ENCODE assay signal across 8 cellular contexts in genomic region chr1:30907641-30908445, GRCh38. TPM values are rescaled to one million over a fixed set of nuclear protein-coding genes. Genes with fewer than 3 reads are reported as not detected.
DNase-seq lines count a peak whose midpoint lies in the region; ATAC-seq lines count a peak whose summit lies in the region.

No MANE protein-coding gene starts in this region.

- H3K4me1 ChIP-seq in effector memory CD4-positive, alpha-beta T cell (ENCODE audit: control insufficient read depth, insufficient read depth, low read length, poor library complexity, severe bottlenecking) = peaks cover 9% of the 10 kb centered on the region

- peaks cover 14% of the 10 kb centered on the region for H3K4me1 Mint-ChIP-seq in stimulated activated naive CD8-positive, alpha-beta T cell treated with anti-CD3 and anti-CD28 coated beads, Interleukin-15, Interleukin-2, amounts not matched to agents 100 ng/mL and 50 ng/mL, for 24 hours (ENCODE audit: low read depth)
- peaks cover 16 to 25% (median 19%) of the 10 kb centered on the region in 4 donors for H3K4me1 Mint-ChIP-seq in naive thymus-derived CD8-positive, alpha-beta T cell

- no peaks in the 10 kb centered on the region for H3K36me3 Mint-ChIP-seq in stimulated activated naive CD8-positive, alpha-beta T cell treated with anti-CD3 and anti-CD28 coated beads, Interleukin-15, Interleukin-2, amounts not matched to agents 100 ng/mL and 50 ng/mL, for 24 hours (ENCODE audit: low read depth)
- peaks cover 0 to 2% (median 0%) of the 10 kb centered on the region in 3 donors for H3K36me3 Mint-ChIP-seq in naive thymus-derived CD8-positive, alpha-beta T cell

- H3K36me3 ChIP-seq in effector memory CD4-positive, alpha-beta T cell (ENCODE audit: control insufficient read depth, insufficient read depth, low read length) = no peaks in the 10 kb centered on the region

- POLR2A ChIA-PET in naive thymus-derived CD8-positive, alpha-beta T cell (lab: Charles Lee) = interaction anchor here (0.6 kb wide), 1 partner anchor 145 kb away, joined by 3 read pairs; no protein-coding TSS in a partner anchor

- H3K9me3 Mint-ChIP-seq in stimulated activated naive CD8-positive, alpha-beta T cell treated with anti-CD3 and anti-CD28 coated beads, Interleukin-15, Interleukin-2, amounts not matched to agents 100 ng/mL and 50 ng/mL, for 24 hours = no peaks in the 10 kb centered on the region
- H3K9me3 Mint-ChIP-seq in naive thymus-derived CD8-positive, alpha-beta T cell = no peaks in the 10 kb centered on the region

- peak overlapping the region; percentile 25 for H3K4me3 ChIP-seq in effector memory CD4-positive, alpha-beta T cell (ENCODE audit: insufficient read depth, low read depth, low read length, poor library complexity, severe bottlenecking)

- peaks cover 51% of the 10 kb centered on the region for H3K27me3 Mint-ChIP-seq in stimulated activated naive CD8-positive, alpha-beta T cell treated with anti-CD3 and anti-CD28 coated beads, Interleukin-15, Interleukin-2, amounts not matched to agents 100 ng/mL and 50 ng/mL, for 24 hours
- H3K27me3 Mint-ChIP-seq in naive thymus-derived CD8-positive, alpha-beta T cell = peaks cover 13 to 54% (median 31%) of the 10 kb centered on the region in 5 donors

- H3K27ac ChIP-seq in effector memory CD4-positive, alpha-beta T cell (ENCODE audit: insufficient read depth, low read length, poor library complexity, severe bottlenecking) = no peak overlapping the region

- H3K27me3 ChIP-seq in effector memory CD4-positive, alpha-beta T cell (replicated peaks; ENCODE audit: control insufficient read depth, insufficient read depth, low read length, poor library complexity, severe bottlenecking) = peaks cover 15% of the 10 kb centered on the region

- no peaks in the 10 kb centered on the region for H3K9me3 ChIP-seq in effector memory CD4-positive, alpha-beta T cell (ENCODE audit: control insufficient read depth, low read length)

- H3K27ac Mint-ChIP-seq in stimulated activated naive CD8-positive, alpha-beta T cell treated with anti-CD3 and anti-CD28 coated beads, Interleukin-15, Interleukin-2, amounts not matched to agents 100 ng/mL and 50 ng/mL, for 24 hours = peak overlapping the region; percentile 83
- peak overlapping the region in 7 of 10 donors; percentile 22 to 85 (median 81) for H3K27ac Mint-ChIP-seq in naive thymus-derived CD8-positive, alpha-beta T cell

- DNase-seq in stimulated activated naive CD8-positive, alpha-beta T cell treated with anti-CD3 and anti-CD28 coated beads, Interleukin-15, Interleukin-2, amounts not matched to agents 100 U/mL and 50 U/mL, for 24 hours = no peak
- DNase-seq in effector memory CD4-positive, alpha-beta T cell = no peak
- no peak for DNase-seq in naive thymus-derived CD8-positive, alpha-beta T cell
- DNase-seq in NK-92 (lab: John Stamatoyannopoulos, UW; ENCODE audit: unreplicated experiment) (no peak), NCI-H1436 (lab: John Stamatoyannopoulos, UW) (no peak)

- H3K4me3 Mint-ChIP-seq in stimulated activated naive CD8-positive, alpha-beta T cell treated with anti-CD3 and anti-CD28 coated beads, Interleukin-15, Interleukin-2, amounts not matched to agents 100 ng/mL and 50 ng/mL, for 24 hours = peak overlapping the region; percentile 77
- peak overlapping the region; percentile 67 to 92 (median 81) for H3K4me3 Mint-ChIP-seq in naive thymus-derived CD8-positive, alpha-beta T cell

- no peak for ATAC-seq in stimulated activated naive CD8-positive, alpha-beta T cell treated with anti-CD3 and anti-CD28 coated beads, Interleukin-15, Interleukin-2, amounts not matched to agents 100 U/mL and 50 U/mL, for 24 hours
- ATAC-seq in naive thymus-derived CD8-positive, alpha-beta T cell = no peak
- ATAC-seq in GM19397 (IDR thresholded peaks at IDR 0.05; ENCODE audit: unreplicated experiment) (no peak), HG03439 (IDR thresholded peaks at IDR 0.05; ENCODE audit: unreplicated experiment) (no peak)

RNA-seq across cellular contexts. Expression of gene SDC3, which starts 0.7 kb away (rescaled TPM):
- total RNA-seq in naive thymus-derived CD8-positive, alpha-beta T cell = under 1 TPM; 0.16 to 0.66 TPM
- polyA plus RNA-seq in naive thymus-derived CD8-positive, alpha-beta T cell = not detected
